In the genomic region with DNA sequence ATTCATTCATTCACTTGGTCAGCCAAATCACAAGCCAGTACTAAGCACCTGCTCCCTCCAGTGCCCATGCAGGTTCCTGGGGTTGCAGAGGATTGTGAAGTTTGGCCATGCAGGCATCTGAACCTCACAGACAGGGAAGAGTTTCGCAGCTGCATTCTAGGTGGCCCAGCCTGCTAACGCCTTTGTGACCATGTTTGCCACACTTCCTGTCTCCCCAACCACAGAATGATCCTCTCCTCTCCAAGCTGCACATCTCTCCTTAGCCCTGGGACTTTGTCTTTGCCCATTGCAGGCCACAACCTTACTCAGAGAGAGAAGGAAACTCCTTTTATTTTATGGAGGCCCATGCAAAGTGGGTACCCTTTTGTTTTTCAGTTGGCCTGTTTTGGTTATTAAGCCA, we compare ENCODE assay signal across 20 cellular contexts.
"Had no signal": no experiment of that assay in that cellular context is flagged by ENCODE, and none has a peak within 500 bp of the region (broad histone marks: within the 10 kb centered on the region; RNA-seq: fewer than 3 reads in every experiment).

No MANE protein-coding gene starts in this region.

- H3K27ac ChIP-seq: ascending aorta, coronary artery, parathyroid adenoma, spleen, testis, upper lobe of left lung, WERI-Rb-1 had no signal

- ATAC-seq: stimulated activated memory B cell treated with anti-CD40 and anti-IgM and Interleukin-4, amounts not matched to agents 10 μg/mL and 1 μg/mL and 100 μg/mL, for 72 hours had no signal

- H3K4me3 Mint-ChIP-seq: activated naive CD4-positive, alpha-beta T cell treated with anti-CD3 and anti-CD28 coated beads, Interleukin-2, amount 50 U/mL, for 24 hours; central memory CD8-positive, alpha-beta T cell; nephron; stimulated activated memory B cell treated with anti-CD40 and anti-IgM and Interleukin-4, amounts not matched to agents 10 μg/mL and 1 μg/mL and 100 μg/mL, for 72 hours had no signal

- H3K9me3 Mint-ChIP-seq: activated naive CD4-positive, alpha-beta T cell treated with anti-CD3 and anti-CD28 coated beads, Interleukin-2, amount 50 U/mL, for 24 hours; central memory CD8-positive, alpha-beta T cell; nephron had no signal

- H2AFZ ChIP-seq: parathyroid adenoma had no signal

- H3K27me3 ChIP-seq: ascending aorta, spleen, testis, upper lobe of left lung had no signal

- H3K9ac ChIP-seq: parathyroid adenoma had no signal

- H3K36me3 Mint-ChIP-seq: activated naive CD4-positive, alpha-beta T cell treated with anti-CD3 and anti-CD28 coated beads, Interleukin-2, amount 50 U/mL, for 24 hours; stimulated activated memory B cell treated with anti-CD40 and anti-IgM and Interleukin-4, amounts not matched to agents 10 μg/mL and 1 μg/mL and 100 μg/mL, for 72 hours had no signal

- H3K4me1 Mint-ChIP-seq: activated naive CD4-positive, alpha-beta T cell treated with anti-CD3 and anti-CD28 coated beads, Interleukin-2, amount 50 U/mL, for 24 hours; central memory CD8-positive, alpha-beta T cell; stimulated activated memory B cell treated with anti-CD40 and anti-IgM and Interleukin-4, amounts not matched to agents 10 μg/mL and 1 μg/mL and 100 μg/mL, for 72 hours had no signal

- H3K36me3 ChIP-seq: WERI-Rb-1 had no signal

- H3K79me2 ChIP-seq: parathyroid adenoma had no signal

- H3K27ac Mint-ChIP-seq: activated naive CD4-positive, alpha-beta T cell treated with anti-CD3 and anti-CD28 coated beads, Interleukin-2, amount 50 U/mL, for 24 hours; nephron; stimulated activated memory B cell treated with anti-CD40 and anti-IgM and Interleukin-4, amounts not matched to agents 10 μg/mL and 1 μg/mL and 100 μg/mL, for 72 hours had no signal

- DNase-seq: activated CD4-positive, alpha-beta T cell treated with anti-CD3 and anti-CD28 coated beads for 1 hour; activated CD4-positive, alpha-beta T cell treated with anti-CD3 and anti-CD28 coated beads, Interleukin-2, amount 50 U/mL, for 4 hours; activated gamma-delta T cell; erythroblast; foreskin melanocyte; hypothalamus; islet precursor cell; spleen; stimulated activated CD4-positive, alpha-beta T cell treated with anti-CD3 and anti-CD28 coated beads, Interleukin-4, amount 100 ng/mL, for 4 hours; testis; upper lobe of left lung; WERI-Rb-1 had no signal

- H3K4me3 ChIP-seq: ascending aorta, coronary artery, lung, spleen, testis, upper lobe of left lung had no signal

- H3K9me3 ChIP-seq: ascending aorta, spleen, testis, upper lobe of left lung had no signal

- H3K4me1 ChIP-seq: ascending aorta, parathyroid adenoma, spleen, testis, upper lobe of left lung had no signal
